ENCODE assay signal across 21 cellular contexts in the genomic region with DNA sequence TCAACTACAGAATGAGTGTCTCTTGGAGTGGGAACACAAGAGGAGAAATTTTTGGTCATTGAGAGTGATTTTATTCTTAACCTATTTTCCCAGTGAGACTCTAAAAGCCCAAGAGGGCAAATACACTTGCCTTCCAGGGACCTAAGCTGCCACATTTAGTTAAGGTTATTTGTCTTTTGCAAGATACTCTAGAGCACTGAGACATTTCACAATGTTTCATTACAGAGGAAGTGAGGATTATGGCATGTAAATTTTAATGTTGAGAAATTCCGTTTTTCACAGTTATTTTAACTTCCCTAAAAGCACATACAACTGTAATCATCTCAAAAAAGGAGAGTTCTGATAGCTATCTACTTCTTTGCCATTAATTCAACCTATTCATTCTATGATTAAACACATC. TPM values are rescaled to one million over a fixed set of nuclear protein-coding genes. Genes with fewer than 3 reads are reported as not detected.
A peak's percentile ranks its signal among the peaks of the same experiment; 100 is the strongest.
DNase-seq lines count a peak whose midpoint lies in the region; ATAC-seq and TF ChIP-seq lines count a peak whose summit lies in the region.
"Had no signal": no experiment of that assay in that cellular context is flagged by ENCODE, and none has a peak within 500 bp of the region (broad histone marks: within the 10 kb centered on the region; RNA-seq: fewer than 3 reads in every experiment).

No MANE protein-coding gene starts in this region.

- H3K36me3 Mint-ChIP-seq in dendritic cell treated with granulocyte-macrophage colony-stimulating factor and Interleukin-4, amounts not matched to agents 40 ng/mL and 50 ng/mL, for 4 days (ENCODE audit: low read depth), result peaks cover 9% of the 10 kb centered on the region

- no peak for TF ChIP-seq POLR2A in heart left ventricle (IDR thresholded peaks at IDR 0.05)
- TF ChIP-seq POLR2A in upper lobe of left lung (IDR thresholded peaks at IDR 0.05), result no peak

- H3K4me1 Mint-ChIP-seq in dendritic cell treated with granulocyte-macrophage colony-stimulating factor and Interleukin-4, amounts not matched to agents 40 ng/mL and 50 ng/mL, for 4 days (ENCODE audit: low read depth), result peaks cover 51% of the 10 kb centered on the region

- H3K9me3 ChIP-seq in heart left ventricle (peaks cover 0 to 8% (median 0%) of the 10 kb centered on the region in 12 donors), upper lobe of left lung (peaks cover 0 to 8% (median 0%) of the 10 kb centered on the region in 4 donors)
- H3K9me3 ChIP-seq: A549 had no signal

- intact Hi-C loops in Right ventricle myocardium superior (cut with DNase I), result no loop called here
- intact Hi-C loops in heart left ventricle (cut with DNase I), result no loop called here
- intact Hi-C loops in dendritic cell treated with granulocyte-macrophage colony-stimulating factor and Interleukin-4, amounts not matched to agents 40 ng/mL and 50 ng/mL, for 4 days (cut with micrococcal nuclease), result no loop called here

- WGBS in heart left ventricle, 4 donors, result 46 to 76% (median 53%) methylated on average over 1 of the region's 1 CpG
- WGBS in upper lobe of left lung, 2 donors, result 31 to 33% methylated on average over 1 of the region's 1 CpG

- H3K4me3 Mint-ChIP-seq in dendritic cell treated with granulocyte-macrophage colony-stimulating factor and Interleukin-4, amounts not matched to agents 40 ng/mL and 50 ng/mL, for 4 days, result no peak overlapping the region
- H3K4me3 Mint-ChIP-seq: activated naive CD4-positive, alpha-beta T cell treated with anti-CD3 and anti-CD28 coated beads for 36 hours; CD4-positive, alpha-beta T cell had no signal

- no peak for TF ChIP-seq CTCF in heart left ventricle (IDR thresholded peaks at IDR 0.05)
- no peak for TF ChIP-seq CTCF in upper lobe of left lung (IDR thresholded peaks at IDR 0.05)

- ATAC-seq in Right ventricle myocardium superior (ENCODE audit: poor library complexity) (peak; percentile 48), heart left ventricle (no peak), upper lobe of left lung (ENCODE audit: low FRiP score in 2 of 2) (peak in 1 of 2 donors; percentile 71), GM21717 (IDR thresholded peaks at IDR 0.05; ENCODE audit: unreplicated experiment) (no peak)
- ATAC-seq: A549, left lobe of liver had no signal

- H3K36me3 ChIP-seq in heart left ventricle, result no peaks in the 10 kb centered on the region
- H3K36me3 ChIP-seq in upper lobe of left lung, result no peaks in the 10 kb centered on the region
- H3K36me3 ChIP-seq: WERI-Rb-1 had no signal

- H3K4me3 ChIP-seq in heart left ventricle (no peak overlapping the region), upper lobe of left lung (no peak overlapping the region)
- H3K4me3 ChIP-seq: A549 had no signal

- peaks cover 0 to 32% (median 0%) of the 10 kb centered on the region in 12 donors for H3K4me1 ChIP-seq in heart left ventricle
- H3K4me1 ChIP-seq in upper lobe of left lung, result peaks cover 0 to 5% (median 1%) of the 10 kb centered on the region in 4 donors

- TF ChIP-seq EP300 in upper lobe of left lung (IDR thresholded peaks at IDR 0.05), result peak in 1 of 4 donors; percentile 17

- H3K9me3 Mint-ChIP-seq in dendritic cell treated with granulocyte-macrophage colony-stimulating factor and Interleukin-4, amounts not matched to agents 40 ng/mL and 50 ng/mL, for 4 days, result peaks cover 19% of the 10 kb centered on the region

- H3K27ac Mint-ChIP-seq in dendritic cell treated with granulocyte-macrophage colony-stimulating factor and Interleukin-4, amounts not matched to agents 40 ng/mL and 50 ng/mL, for 4 days, result peak overlapping the region; percentile 70
- H3K27ac Mint-ChIP-seq: activated naive CD4-positive, alpha-beta T cell treated with anti-CD3 and anti-CD28 coated beads for 36 hours; CD4-positive, alpha-beta T cell had no signal

- no peaks in the 10 kb centered on the region for H3K27me3 Mint-ChIP-seq in dendritic cell treated with granulocyte-macrophage colony-stimulating factor and Interleukin-4, amounts not matched to agents 40 ng/mL and 50 ng/mL, for 4 days

- no peaks in the 10 kb centered on the region for H3K27me3 ChIP-seq in heart left ventricle
- no peaks in the 10 kb centered on the region for H3K27me3 ChIP-seq in upper lobe of left lung

- H3K27ac ChIP-seq in heart left ventricle (peak overlapping the region in 1 of 12 donors; percentile 18), upper lobe of left lung (peak overlapping the region in 3 of 4 donors; percentile 26 to 63 (median 42))
- H3K27ac ChIP-seq: A549, WERI-Rb-1 had no signal

- DNase-seq in Right ventricle myocardium superior (no peak), heart left ventricle (no peak), NOMO-1 treated with dmso at 0.1 percent for 144 hours (lab: John Stamatoyannopoulos, UW; ENCODE audit: unreplicated experiment) (peak; percentile 83), upper lobe of left lung (no peak), LoVo (ENCODE audit: low spot score) (no peak), A172 (ENCODE audit: low spot score) (no peak)
- DNase-seq: activated CD4-positive, alpha-beta T cell treated with anti-CD3 and anti-CD28 coated beads, Interleukin-2, amount 50 U/mL, for 48 hours; activated naive CD4-positive, alpha-beta T cell treated with anti-CD3 and anti-CD28 coated beads for 36 hours; aorta; CD4-positive, alpha-beta T cell; DMS153; NCI-H1417 treated with DMSO at 0.1 percent for 48 hours; NCI-H2227 treated with DMSO at 0.1 percent for 48 hours; WERI-Rb-1 had no signal

RNA-seq across cellular contexts. Expression of a gene that starts 38.7 kb away (rescaled TPM):
- 0.83 TPM for total RNA-seq in Right ventricle myocardium superior
- 1 to 10 TPM in 3 of 9 donors, under 1 TPM in 4, not detected in 2; 0.07 to 3.8 (median 0.94) TPM for total RNA-seq in heart left ventricle
- under 1 TPM; 0.04 to 0.57 TPM for polyA plus RNA-seq in heart left ventricle
- total RNA-seq in upper lobe of left lung, result 1 to 10 TPM in 1 of 6 donors, under 1 TPM in 3, not detected in 2; 0.09 to 1.1 (median 0.87) TPM
- total RNA-seq in A172 (2014; rRNA removed; shearing (Covaris generic)), result not detected in 2 replicates
- total RNA-seq: activated naive CD4-positive, alpha-beta T cell treated with anti-CD3 and anti-CD28 coated beads for 36 hours; CD4-positive, alpha-beta T cell; chondrocyte; fibroblast of lung; T-helper 1 cell treated with Interleukin-12 subunit alpha and Interleukin-12 subunit beta and Interleukin-4 antibody, amounts not matched to agents 30 ng/mL and 1 ng/mL, for 36 hours had no signal
- polyA plus RNA-seq: A549, aorta, fibroblast of lung had no signal

RNA-seq across cellular contexts. Expression of a gene that starts 53.0 kb away (rescaled TPM):
- 0.43 TPM for total RNA-seq in Right ventricle myocardium superior
- 1 to 10 TPM in 1 of 9 donors, under 1 TPM in 5, not detected in 3; 0.09 to 1.4 (median 0.65) TPM for total RNA-seq in heart left ventricle
- under 1 TPM; 0.22 to 0.23 TPM for polyA plus RNA-seq in heart left ventricle
- 1 to 10 TPM in 5 of 6 donors, not detected in 1; 1.0 to 8.0 (median 6.4) TPM for total RNA-seq in upper lobe of left lung
- not detected in 2 replicates for total RNA-seq in A172 (2014; rRNA removed; shearing (Covaris generic))
- total RNA-seq: activated naive CD4-positive, alpha-beta T cell treated with anti-CD3 and anti-CD28 coated beads for 36 hours; CD4-positive, alpha-beta T cell; chondrocyte; fibroblast of lung; T-helper 1 cell treated with Interleukin-12 subunit alpha and Interleukin-12 subunit beta and Interleukin-4 antibody, amounts not matched to agents 30 ng/mL and 1 ng/mL, for 36 hours had no signal
- polyA plus RNA-seq: A549, fibroblast of lung had no signal
